ENCODE assay signal across 22 cellular contexts in genomic region chr4:38106886-38107514, GRCh38.
DNase-seq lines count a peak whose midpoint lies in the region; ATAC-seq, FAIRE-seq and TF ChIP-seq lines count a peak whose summit lies in the region.
"Had no signal": no experiment of that assay in that cellular context is flagged by ENCODE, and none has a peak within 500 bp of the region (broad histone marks: within the 10 kb centered on the region; RNA-seq: fewer than 3 reads in every experiment).

No MANE protein-coding gene starts in this region.

- H3K27ac Mint-ChIP-seq in activated naive CD8-positive, alpha-beta T cell treated with anti-CD3 and anti-CD28 coated beads, Interleukin-2, amount 10 ng/mL, durations not matched to agents 7 days and 5 days, result peak overlapping the region; percentile 40
- no peak overlapping the region for H3K27ac Mint-ChIP-seq in activated naive CD8-positive, alpha-beta T cell treated with anti-CD3 and anti-CD28 coated beads, Interleukin-2, amount 50 U/mL, for 24 hours
- H3K27ac Mint-ChIP-seq in T-helper 17 cell (peak overlapping the region; percentile 53), immature natural killer cell (peak overlapping the region in 4 of 6 donors; percentile 25 to 81 (median 53)), progenitor cell of endocrine pancreas (no peak overlapping the region)
- peak overlapping the region; percentile 70 for H3K27ac Mint-ChIP-seq in stimulated activated effector memory CD8-positive, alpha-beta T cell treated with anti-CD3 and anti-CD28 coated beads, Interleukin-12 subunit alpha, Interleukin-12 subunit beta, amount 100 ng/mL, for 72 hours

- POLR2A ChIA-PET in activated naive CD8-positive, alpha-beta T cell treated with anti-CD3 and anti-CD28 coated beads, Interleukin-2, amount 10 ng/mL, durations not matched to agents 7 days and 5 days (lab: Charles Lee), result no interaction called here

- no peaks in the 10 kb centered on the region for H3K9me3 ChIP-seq in T-helper 17 cell (ENCODE audit: control insufficient read depth, low read length, poor library complexity, severe bottlenecking)
- H3K9me3 ChIP-seq: BLaER1 treated with 17β-estradiol and CSF1 and Interleukin-3, amounts not matched to agents 10 nM and 100 nM; stomach had no signal

- no peak overlapping the region for H3K4me3 Mint-ChIP-seq in activated naive CD8-positive, alpha-beta T cell treated with anti-CD3 and anti-CD28 coated beads, Interleukin-2, amount 10 ng/mL, durations not matched to agents 7 days and 5 days
- no peak overlapping the region for H3K4me3 Mint-ChIP-seq in activated naive CD8-positive, alpha-beta T cell treated with anti-CD3 and anti-CD28 coated beads, Interleukin-2, amount 50 U/mL, for 24 hours
- H3K4me3 Mint-ChIP-seq in T-helper 17 cell, result no peak overlapping the region
- H3K4me3 Mint-ChIP-seq in immature natural killer cell, result peak overlapping the region in 2 of 5 donors; percentile 17 to 38
- no peak overlapping the region for H3K4me3 Mint-ChIP-seq in stimulated activated effector memory CD8-positive, alpha-beta T cell treated with anti-CD3 and anti-CD28 coated beads, Interleukin-12 subunit alpha, Interleukin-12 subunit beta, amount 100 ng/mL, for 72 hours
- no peak overlapping the region for H3K4me3 Mint-ChIP-seq in progenitor cell of endocrine pancreas (ENCODE audit: low read depth)
- H3K4me3 Mint-ChIP-seq: IgD-negative memory B cell had no signal

- no peak for FAIRE-seq in GM12892 (lab: Jason Lieb, UNC)

- TF ChIP-seq POLR2A in GM12892 (IDR thresholded peaks at IDR 0.05; ENCODE audit: low read depth, low read length), result no peak

- H3K36me3 Mint-ChIP-seq in activated naive CD8-positive, alpha-beta T cell treated with anti-CD3 and anti-CD28 coated beads, Interleukin-2, amount 10 ng/mL, durations not matched to agents 7 days and 5 days, result peaks cover 40% of the 10 kb centered on the region
- H3K36me3 Mint-ChIP-seq in activated naive CD8-positive, alpha-beta T cell treated with anti-CD3 and anti-CD28 coated beads, Interleukin-2, amount 50 U/mL, for 24 hours (ENCODE audit: low read depth), result peaks cover 30% of the 10 kb centered on the region
- H3K36me3 Mint-ChIP-seq in T-helper 17 cell (ENCODE audit: low read depth) (peaks cover 8% of the 10 kb centered on the region), immature natural killer cell (peaks cover 31 to 53% (median 47%) of the 10 kb centered on the region in 3 donors), progenitor cell of endocrine pancreas (ENCODE audit: insufficient read depth) (peaks cover 17% of the 10 kb centered on the region)
- H3K36me3 Mint-ChIP-seq in stimulated activated effector memory CD8-positive, alpha-beta T cell treated with anti-CD3 and anti-CD28 coated beads, Interleukin-12 subunit alpha, Interleukin-12 subunit beta, amount 100 ng/mL, for 72 hours, result peaks cover 42% of the 10 kb centered on the region

- no peaks in the 10 kb centered on the region for H3K27me3 Mint-ChIP-seq in activated naive CD8-positive, alpha-beta T cell treated with anti-CD3 and anti-CD28 coated beads, Interleukin-2, amount 10 ng/mL, durations not matched to agents 7 days and 5 days
- H3K27me3 Mint-ChIP-seq in activated naive CD8-positive, alpha-beta T cell treated with anti-CD3 and anti-CD28 coated beads, Interleukin-2, amount 50 U/mL, for 24 hours, result no peaks in the 10 kb centered on the region
- H3K27me3 Mint-ChIP-seq in T-helper 17 cell, result no peaks in the 10 kb centered on the region
- H3K27me3 Mint-ChIP-seq in immature natural killer cell (ENCODE audit: low read depth in 3 of 3), result peaks cover 2 to 5% (median 3%) of the 10 kb centered on the region in 3 donors
- no peaks in the 10 kb centered on the region for H3K27me3 Mint-ChIP-seq in progenitor cell of endocrine pancreas
- H3K27me3 Mint-ChIP-seq: IgD-negative memory B cell had no signal

- ATAC-seq in activated naive CD8-positive, alpha-beta T cell treated with anti-CD3 and anti-CD28 coated beads, Interleukin-2, amount 10 ng/mL, durations not matched to agents 7 days and 5 days (ENCODE audit: low read depth), result no peak
- ATAC-seq in activated naive CD8-positive, alpha-beta T cell treated with anti-CD3 and anti-CD28 coated beads, Interleukin-2, amount 50 U/mL, for 24 hours, result no peak
- ATAC-seq in T-helper 17 cell (no peak), HG03045 (IDR thresholded peaks at IDR 0.05; ENCODE audit: unreplicated experiment) (no peak)
- no peak for ATAC-seq in stimulated activated effector memory CD8-positive, alpha-beta T cell treated with anti-CD3 and anti-CD28 coated beads, Interleukin-12 subunit alpha, Interleukin-12 subunit beta, amount 100 ng/mL, for 72 hours
- ATAC-seq: activated CD4-positive, CD25-positive, alpha-beta regulatory T cell treated with anti-CD3 and anti-CD28 coated beads, Interleukin-2, amount 50 U/mL, for 24 hours; foreskin keratinocyte had no signal

- H3K4me1 Mint-ChIP-seq in activated naive CD8-positive, alpha-beta T cell treated with anti-CD3 and anti-CD28 coated beads, Interleukin-2, amount 10 ng/mL, durations not matched to agents 7 days and 5 days, result peaks cover 4% of the 10 kb centered on the region
- H3K4me1 Mint-ChIP-seq in activated naive CD8-positive, alpha-beta T cell treated with anti-CD3 and anti-CD28 coated beads, Interleukin-2, amount 50 U/mL, for 24 hours, result no peaks in the 10 kb centered on the region
- H3K4me1 Mint-ChIP-seq in T-helper 17 cell, result peaks cover 2% of the 10 kb centered on the region
- peaks cover 33 to 38% of the 10 kb centered on the region in 2 donors for H3K4me1 Mint-ChIP-seq in immature natural killer cell
- peaks cover 23% of the 10 kb centered on the region for H3K4me1 Mint-ChIP-seq in stimulated activated effector memory CD8-positive, alpha-beta T cell treated with anti-CD3 and anti-CD28 coated beads, Interleukin-12 subunit alpha, Interleukin-12 subunit beta, amount 100 ng/mL, for 72 hours
- peaks cover 37% of the 10 kb centered on the region for H3K4me1 Mint-ChIP-seq in progenitor cell of endocrine pancreas (ENCODE audit: low read depth)

- no peak for DNase-seq in activated naive CD8-positive, alpha-beta T cell treated with anti-CD3 and anti-CD28 coated beads, Interleukin-2, amount 10 ng/mL, durations not matched to agents 7 days and 5 days
- DNase-seq in activated naive CD8-positive, alpha-beta T cell treated with anti-CD3 and anti-CD28 coated beads, Interleukin-2, amount 50 U/mL, for 24 hours, result no peak
- DNase-seq in T-helper 17 cell (no peak), immature natural killer cell (no peak), progenitor cell of endocrine pancreas (ENCODE audit: low spot score, unreplicated experiment) (no peak), GM12892 (ENCODE audit: insufficient read length) (no peak)
- no peak for DNase-seq in stimulated activated effector memory CD8-positive, alpha-beta T cell treated with anti-CD3 and anti-CD28 coated beads, Interleukin-12 subunit alpha, Interleukin-12 subunit beta, amount 100 ng/mL, for 72 hours (ENCODE audit: low spot score in 2 of 2)
- DNase-seq: activated naive CD4-positive, alpha-beta T cell treated with anti-CD3 and anti-CD28 coated beads, Interleukin-2, amount 50 U/mL, for 16 hours; aorta; central memory CD4-positive, alpha-beta T cell; effector CD4-positive, alpha-beta T cell; foreskin keratinocyte; MM.1S; NCI-H526 treated with DMSO at 0.1 percent for 48 hours; nucleus accumbens; stimulated activated CD4-positive, alpha-beta T cell treated with anti-CD3 and anti-CD28 coated beads, Interleukin-4, amount 100 ng/mL, for 24 hours; stomach; trophoblast cell had no signal

- H3K9me3 Mint-ChIP-seq in activated naive CD8-positive, alpha-beta T cell treated with anti-CD3 and anti-CD28 coated beads, Interleukin-2, amount 10 ng/mL, durations not matched to agents 7 days and 5 days, result no peaks in the 10 kb centered on the region
- no peaks in the 10 kb centered on the region for H3K9me3 Mint-ChIP-seq in activated naive CD8-positive, alpha-beta T cell treated with anti-CD3 and anti-CD28 coated beads, Interleukin-2, amount 50 U/mL, for 24 hours
- no peaks in the 10 kb centered on the region for H3K9me3 Mint-ChIP-seq in immature natural killer cell
- H3K9me3 Mint-ChIP-seq in stimulated activated effector memory CD8-positive, alpha-beta T cell treated with anti-CD3 and anti-CD28 coated beads, Interleukin-12 subunit alpha, Interleukin-12 subunit beta, amount 100 ng/mL, for 72 hours, result no peaks in the 10 kb centered on the region
- H3K9me3 Mint-ChIP-seq in progenitor cell of endocrine pancreas (ENCODE audit: low read depth), result no peaks in the 10 kb centered on the region
- H3K9me3 Mint-ChIP-seq: IgD-negative memory B cell had no signal

- TF ChIP-seq CTCF in progenitor cell of endocrine pancreas (IDR thresholded peaks at IDR 0.05; ENCODE audit: unreplicated experiment), result no peak

Comparison
In these comparisons a context has a peak if more than half of its experiments do, and no peak if none do; other contexts are left out.
1. H3K27ac Mint-ChIP-seq: peak in activated naive CD8-positive, alpha-beta T cell treated with anti-CD3 and anti-CD28 coated beads, Interleukin-2, amount 10 ng/mL, durations not matched to agents 7 days and 5 days (single experiment), T-helper 17 cell (single experiment), immature natural killer cell (4 of 6) and stimulated activated effector memory CD8-positive, alpha-beta T cell treated with anti-CD3 and anti-CD28 coated beads, Interleukin-12 subunit alpha, Interleukin-12 subunit beta, amount 100 ng/mL, for 72 hours (single experiment); none in activated naive CD8-positive, alpha-beta T cell treated with anti-CD3 and anti-CD28 coated beads, Interleukin-2, amount 50 U/mL, for 24 hours (single experiment) and progenitor cell of endocrine pancreas (single experiment).